6 cellular contexts compared by ENCODE assay signal in the genomic region with DNA sequence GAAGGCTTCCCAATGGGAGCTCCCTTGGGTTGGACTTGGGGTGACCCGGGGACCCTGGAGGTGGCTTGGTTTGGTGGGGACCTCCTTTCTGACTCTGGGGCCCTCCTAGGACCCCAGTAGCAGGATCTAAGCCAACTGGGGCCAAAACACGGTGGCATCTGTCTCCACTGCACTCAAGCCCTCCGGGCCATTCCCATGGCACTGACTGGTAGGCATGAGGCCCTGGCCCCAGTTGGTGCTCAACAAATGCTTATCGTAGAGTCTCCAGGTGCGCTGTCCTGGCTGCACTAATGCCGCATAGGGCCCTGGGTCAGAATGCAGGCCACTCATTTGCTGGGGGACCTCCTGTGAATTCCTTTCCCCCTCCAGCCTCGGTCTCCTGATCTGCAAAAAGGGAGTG. TPM values are rescaled to one million over a fixed set of nuclear protein-coding genes. Genes with fewer than 3 reads are reported as not detected.
"Had no signal": no experiment of that assay in that cellular context is flagged by ENCODE, and none has a peak within 500 bp of the region (broad histone marks: within the 10 kb centered on the region; RNA-seq: fewer than 3 reads in every experiment).

No MANE protein-coding gene starts in this region.

RNA-seq across cellular contexts. Expression of a gene that starts 14.2 kb away (rescaled TPM):
- total RNA-seq: GM23248, GM23338, H1, H7, H9, HFFc6 had no signal
- polyA plus RNA-seq: GM23248, GM23338, H1 had no signal
